In the genomic region with DNA sequence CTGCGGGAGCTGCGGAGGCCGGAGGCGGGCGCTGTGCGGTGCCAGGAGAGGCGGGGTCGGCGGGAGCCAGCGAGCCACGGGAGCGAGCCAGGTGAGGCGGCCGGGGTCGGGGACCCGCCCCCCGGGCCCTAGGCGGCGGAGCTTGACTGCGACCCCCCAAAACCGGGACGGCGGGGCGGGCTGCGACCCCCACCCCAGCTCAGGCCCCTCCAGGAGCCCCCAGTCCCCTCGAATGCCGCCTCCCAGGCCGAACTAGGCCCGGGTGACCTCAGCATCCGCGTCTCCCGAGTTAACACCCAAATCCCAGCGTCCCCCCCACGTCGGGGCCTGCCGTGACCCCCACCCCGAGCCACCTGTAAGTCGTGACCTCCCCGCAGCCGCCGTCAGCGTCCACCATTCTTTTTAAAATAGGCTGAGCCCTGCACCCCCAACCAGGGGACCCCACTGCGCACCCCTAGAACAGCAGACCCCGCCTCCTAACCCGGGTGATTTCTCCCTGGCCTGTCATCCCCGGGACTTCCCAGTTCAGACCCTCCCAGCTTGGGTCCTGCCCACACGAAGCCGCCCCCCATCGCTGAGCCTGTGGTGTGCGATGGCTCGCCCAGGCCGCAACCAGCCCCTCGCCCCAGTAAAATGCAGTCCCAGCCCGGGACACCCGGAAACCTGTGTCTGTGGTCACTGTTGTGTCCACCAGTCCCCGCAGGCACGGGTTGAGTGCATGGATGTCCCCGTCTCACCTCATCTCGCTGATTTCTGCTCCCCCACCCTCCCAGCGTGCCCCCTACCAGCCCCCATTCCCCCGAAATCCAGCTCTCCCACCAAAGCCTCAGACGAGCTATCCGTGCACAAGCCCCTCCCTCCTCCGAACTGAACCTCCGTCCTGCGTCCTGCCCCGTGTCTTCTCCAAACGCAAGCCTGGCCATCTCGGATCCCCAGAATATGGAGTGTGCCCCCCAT, we compare ENCODE assay signal across 8 cellular contexts. TPM values are rescaled to one million over a fixed set of nuclear protein-coding genes. Genes with fewer than 3 reads are reported as not detected.
A peak's percentile ranks its signal among the peaks of the same experiment; 100 is the strongest.
DNase-seq lines count a peak whose midpoint lies in the region; ATAC-seq and TF ChIP-seq lines count a peak whose summit lies in the region.

No MANE protein-coding gene starts in this region.

- H3K4me2 ChIP-seq in DOHH2 (ENCODE audit: low read length) (peak overlapping the region; percentile 93), GM23248 (ENCODE audit: unreplicated experiment) (peak overlapping the region; percentile 89)

- no peaks in the 10 kb centered on the region; the same call in 1 of the 2 replicates for H3F3A ChIP-seq in DOHH2 (ENCODE audit: control insufficient read depth, insufficient read depth)
- peaks cover 6% of the 10 kb centered on the region; the same call in 1 of the 2 replicates for H3F3A ChIP-seq in GM23248 (ENCODE audit: insufficient read depth)

- peaks cover 10% of the 10 kb centered on the region; the same call in 1 of the 2 replicates for H4K20me1 ChIP-seq in DOHH2 (ENCODE audit: control insufficient read depth, insufficient read depth, low read depth, low read length)
- no peaks in the 10 kb centered on the region for H4K20me1 ChIP-seq in GM23248 (ENCODE audit: insufficient read depth)

- H3K27ac ChIP-seq in DOHH2 (ENCODE audit: low read depth, low read length) (peak overlapping the region; percentile 51), GM23248 (peak overlapping the region; percentile 51), SJSA1 (peak overlapping the region; percentile 61), liver (ENCODE audit: low read depth in 1 of 2, low read length in 2 of 2) (peak overlapping the region; percentile 81 to 83)

- H3K36me3 ChIP-seq in DOHH2 (ENCODE audit: control insufficient read depth, low read length) (peaks cover 36% of the 10 kb centered on the region), GM23248 (ENCODE audit: low read depth) (no peaks in the 10 kb centered on the region), SJSA1 (peaks cover 46% of the 10 kb centered on the region), liver (ENCODE audit: control insufficient read depth in 4 of 4, insufficient read depth in 3 of 4, low read depth in 1 of 4, low read length in 3 of 4) (no peaks in the 10 kb centered on the region)

- 2% methylated on average over 25 to 58 of the region's 69 CpGs for WGBS in GM23248 (ENCODE audit: low coverage in 1 of 2, low lambda C conversion rate in 2 of 2, missing lambda C conversion rate in 2 of 2), 2 experiments
- WGBS in liver, result under 1% methylated on average over 69 of the region's 69 CpGs

- no peaks in the 10 kb centered on the region for H3K9me2 ChIP-seq in DOHH2 (replicated peaks; ENCODE audit: control insufficient read depth, low read length)
- no peaks in the 10 kb centered on the region for H3K9me2 ChIP-seq in GM23248 (ENCODE audit: insufficient read depth)

- H3K9ac ChIP-seq in GM23248, result peak overlapping the region; percentile 93
- H3K9ac ChIP-seq in liver (ENCODE audit: low read depth in 1 of 2, low read length in 2 of 2), result peak overlapping the region; percentile 65 to 80

- in situ Hi-C loops in GM23248 (cut with MboI), result no loop called here

- TF ChIP-seq CTCF in DOHH2 (IDR thresholded peaks at IDR 0.05; ENCODE audit: low read depth, low read length, poor library complexity, severe bottlenecking) (no peak), liver (IDR thresholded peaks at IDR 0.05; ENCODE audit: low read depth, low read length, missing input control) (no peak)

- DNase-seq in GM23248 (peak; percentile 67), SJSA1 (ENCODE audit: low read depth in 1 of 2, low spot score in 2 of 2) (no peak), cerebellum (ENCODE audit: low spot score) (peak; percentile 24), SW480 (ENCODE audit: low spot score) (no peak), NCI-H524 treated with DMSO at 0.1 percent for 48 hours (lab: John Stamatoyannopoulos, UW) (no peak)
- peak; percentile 41 for DNase-seq in stimulated activated naive CD8-positive, alpha-beta T cell treated with anti-CD3 and anti-CD28 coated beads, Interleukin-15, Interleukin-2, amounts not matched to agents 100 U/mL and 50 U/mL, for 24 hours

- H3K79me2 ChIP-seq in DOHH2 (ENCODE audit: control insufficient read depth, low read length) (peaks cover 55% of the 10 kb centered on the region), GM23248 (ENCODE audit: insufficient read depth) (peaks cover 54% of the 10 kb centered on the region)

- no peak for TF ChIP-seq RAD21 in liver (IDR thresholded peaks at IDR 0.05)

- no peaks in the 10 kb centered on the region for H3K9me3 ChIP-seq in DOHH2 (ENCODE audit: control insufficient read depth, insufficient read depth, low read length)
- no peaks in the 10 kb centered on the region for H3K9me3 ChIP-seq in GM23248 (ENCODE audit: low read depth)
- H3K9me3 ChIP-seq in SJSA1 (replicated peaks), result no peaks in the 10 kb centered on the region
- H3K9me3 ChIP-seq in liver (ENCODE audit: control insufficient read depth in 4 of 4, low read length in 3 of 4), result no peaks in the 10 kb centered on the region

- ATAC-seq in stimulated activated naive CD8-positive, alpha-beta T cell treated with anti-CD3 and anti-CD28 coated beads, Interleukin-15, Interleukin-2, amounts not matched to agents 100 U/mL and 50 U/mL, for 24 hours, result no peak

- H2AFZ ChIP-seq in GM23248, result peak overlapping the region; percentile 70

- no peaks in the 10 kb centered on the region for H3K27me3 ChIP-seq in DOHH2 (ENCODE audit: control insufficient read depth, low read length)
- no peaks in the 10 kb centered on the region for H3K27me3 ChIP-seq in GM23248 (replicated peaks; ENCODE audit: insufficient read depth)
- H3K27me3 ChIP-seq in SJSA1 (replicated peaks), result no peaks in the 10 kb centered on the region
- no peaks in the 10 kb centered on the region for H3K27me3 ChIP-seq in liver (ENCODE audit: control insufficient read depth in 4 of 4, insufficient read depth in 4 of 4, low read length in 3 of 4)

- H3K4me1 ChIP-seq in DOHH2 (ENCODE audit: control insufficient read depth, low read length) (peaks cover 20% of the 10 kb centered on the region), GM23248 (ENCODE audit: insufficient read depth) (peaks cover 8% of the 10 kb centered on the region; the same call in 1 of the 2 replicates), SJSA1 (replicated peaks) (peaks cover 36% of the 10 kb centered on the region), liver (ENCODE audit: control insufficient read depth in 4 of 4, insufficient read depth in 4 of 4, low read length in 3 of 4) (peaks cover 9 to 55% (median 39%) of the 10 kb centered on the region in 4 donors)

- peak overlapping the region; percentile 89 for H3K4me3 ChIP-seq in DOHH2 (ENCODE audit: low read length)
- peak overlapping the region; percentile 87 for H3K4me3 ChIP-seq in GM23248
- H3K4me3 ChIP-seq in SJSA1, result peak overlapping the region; percentile 91
- H3K4me3 ChIP-seq in liver (ENCODE audit: low read depth in 1 of 3, low read length in 3 of 3), result peak overlapping the region; percentile 70 to 90 (median 77)

TF ChIP-seq in liver, 16 proteins besides CTCF, POLR2A, EP300 and RAD21:
- TF ChIP-seq, protein P1, sequence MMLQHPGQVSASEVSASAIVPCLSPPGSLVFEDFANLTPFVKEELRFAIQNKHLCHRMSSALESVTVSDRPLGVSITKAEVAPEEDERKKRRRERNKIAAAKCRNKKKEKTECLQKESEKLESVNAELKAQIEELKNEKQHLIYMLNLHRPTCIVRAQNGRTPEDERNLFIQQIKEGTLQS (IDR thresholded peaks at IDR 0.05), result no peak
- TF ChIP-seq RXRA (IDR thresholded peaks at IDR 0.05), result peak in 1 of 2 donors; percentile 4

RNA-seq across cellular contexts. Expression of a gene that starts 0.6 kb away (rescaled TPM):
- 36.5 and 61.3 TPM in 2 replicates for total RNA-seq in GM23248 (2014; rRNA removed; shearing (Covaris generic))
- 32.3 and 38.4 TPM in 2 replicates for polyA plus RNA-seq in GM23248 (2016; fragmentation: Nextera tagmentation; extraction: Ambion mirVana)
- 39.3 and 53.4 TPM in 2 replicates for total RNA-seq in SJSA1 (2014; rRNA removed; shearing (Covaris generic))
- total RNA-seq in cerebellum, result 43.2 TPM
- 10 to 100 TPM; 17.0 to 27.3 TPM for total RNA-seq in liver
- polyA plus RNA-seq in liver, result 10 to 100 TPM; 18.0 to 22.5 TPM

RNA-seq across cellular contexts. Expression of a gene that starts 6.2 kb away (rescaled TPM):
- 17.5 and 20.4 TPM in 2 replicates for total RNA-seq in GM23248 (2014; rRNA removed; shearing (Covaris generic))
- polyA plus RNA-seq in GM23248 (2016; fragmentation: Nextera tagmentation; extraction: Ambion mirVana), result 15.0 and 16.9 TPM in 2 replicates
- 29.4 and 40.5 TPM in 2 replicates for total RNA-seq in SJSA1 (2014; rRNA removed; shearing (Covaris generic))
- 4.8 TPM for total RNA-seq in cerebellum
- 10 to 100 TPM in 1 of 2 donors, 1 to 10 TPM in 1; 8.1 to 12.0 TPM for total RNA-seq in liver
- polyA plus RNA-seq in liver, result 10 to 100 TPM in 1 of 2 donors, 1 to 10 TPM in 1; 1.4 to 10.2 TPM

RNA-seq across cellular contexts. Expression of a gene that starts 23.4 kb away (rescaled TPM):
- total RNA-seq in GM23248 (2014; rRNA removed; shearing (Covaris generic)), result not detected in 2 replicates
- not detected in 2 replicates for polyA plus RNA-seq in GM23248 (2016; fragmentation: Nextera tagmentation; extraction: Ambion mirVana)
- not detected in 2 replicates for total RNA-seq in SJSA1 (2014; rRNA removed; shearing (Covaris generic))
- total RNA-seq in cerebellum, result not detected
- total RNA-seq in liver, result not detected
- polyA plus RNA-seq in liver, result not detected

RNA-seq across cellular contexts. Expression of a gene that starts 26.3 kb away (rescaled TPM):
- not detected in 2 replicates for total RNA-seq in GM23248 (2014; rRNA removed; shearing (Covaris generic))
- not detected in 2 replicates for polyA plus RNA-seq in GM23248 (2016; fragmentation: Nextera tagmentation; extraction: Ambion mirVana)
- not detected in 2 replicates for total RNA-seq in SJSA1 (2014; rRNA removed; shearing (Covaris generic))
- 0.27 TPM for total RNA-seq in cerebellum
- total RNA-seq in liver, result 1 to 10 TPM in 1 of 2 donors, under 1 TPM in 1; 0.17 to 2.8 TPM
- polyA plus RNA-seq in liver, result 10 to 100 TPM in 1 of 2 donors, 1 to 10 TPM in 1; 2.7 to 13.7 TPM

RNA-seq across cellular contexts. Expression of a gene that starts 32.3 kb away (rescaled TPM):
- not detected in 2 replicates for total RNA-seq in GM23248 (2014; rRNA removed; shearing (Covaris generic))
- polyA plus RNA-seq in GM23248 (2016; fragmentation: Nextera tagmentation; extraction: Ambion mirVana), result 0.33 TPM in 1 of 2 replicates, not detected in the other
- total RNA-seq in SJSA1 (2014; rRNA removed; shearing (Covaris generic)), result 0.26 TPM in 1 of 2 replicates, not detected in the other
- total RNA-seq in cerebellum, result 0.54 TPM
- under 1 TPM in 1 of 2 donors, not detected in 1; 0.17 TPM for total RNA-seq in liver
- not detected for polyA plus RNA-seq in liver

Comparison
In these comparisons a context has a peak if more than half of its experiments do, and no peak if none do; other contexts are left out.
1. DNase-seq: peak in GM23248 (single experiment), cerebellum (single experiment) and stimulated activated naive CD8-positive, alpha-beta T cell treated with anti-CD3 and anti-CD28 coated beads, Interleukin-15, Interleukin-2, amounts not matched to agents 100 U/mL and 50 U/mL, for 24 hours (single experiment); none in SJSA1 (0 of 2), SW480 (single experiment) and NCI-H524 treated with DMSO at 0.1 percent for 48 hours (single experiment).
2. Peak in every context shown above with its lines, with median percentiles within 50 percentile points of each other: H3K27ac ChIP-seq and H3K4me3 ChIP-seq.